8 cellular contexts compared by ENCODE assay signal in the genomic region with DNA sequence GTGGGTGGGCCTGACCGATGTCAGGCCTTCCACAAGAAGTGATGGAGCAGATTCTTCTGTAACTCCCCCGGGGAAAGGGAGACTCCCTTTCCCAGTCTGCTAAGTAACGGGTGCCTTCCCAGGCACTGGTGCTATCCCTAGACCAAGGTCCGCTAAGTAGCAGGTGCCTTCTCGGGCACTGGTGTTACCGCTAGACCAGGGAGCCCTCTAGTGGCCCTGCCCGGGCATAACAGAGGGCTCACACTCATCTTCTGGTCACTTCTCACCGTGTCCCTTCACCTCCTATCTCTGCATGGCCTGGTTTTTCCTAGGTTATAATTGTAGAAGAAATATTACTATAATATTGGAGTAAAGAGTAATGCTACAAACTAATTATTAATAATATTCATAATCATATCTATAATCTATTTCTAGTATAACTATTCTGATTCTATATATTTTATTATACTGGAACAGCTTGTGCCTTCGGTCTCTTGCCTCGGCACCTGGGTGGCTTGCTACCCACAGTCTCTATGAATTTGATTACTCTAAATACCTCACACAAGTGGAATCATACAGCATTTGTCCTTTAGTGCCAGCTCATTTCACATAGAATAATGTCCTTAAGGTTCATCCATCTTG.
DNase-seq lines count a peak whose midpoint lies in the region; ATAC-seq, FAIRE-seq and TF ChIP-seq lines count a peak whose summit lies in the region.

No MANE protein-coding gene starts in this region.

- H3F3A ChIP-seq in OCI-LY1 (ENCODE audit: insufficient read depth, low read length): no peaks in the 10 kb centered on the region

- ATAC-seq in GM19397 (IDR thresholded peaks at IDR 0.05; ENCODE audit: unreplicated experiment) (peak; percentile 81), HG03457 (IDR thresholded peaks at IDR 0.05; ENCODE audit: unreplicated experiment) (peak; percentile 86), left lobe of liver (peak; percentile 98)
- no peak for ATAC-seq in stimulated activated naive CD8-positive, alpha-beta T cell treated with anti-CD3 and anti-CD28 coated beads, Interleukin-15, Interleukin-2, amounts not matched to agents 100 U/mL and 50 U/mL, for 24 hours

- H3K4me3 ChIP-seq in OCI-LY1 (ENCODE audit: low read depth, low read length, poor library complexity, severe bottlenecking): no peak overlapping the region
- H3K4me3 ChIP-seq in bronchial epithelial cell (ENCODE audit: low read depth, low read length): no peak overlapping the region

- H3K9me2 ChIP-seq in OCI-LY1 (ENCODE audit: low read depth, low read length): no peaks in the 10 kb centered on the region

- H3K27ac ChIP-seq in OCI-LY1 (ENCODE audit: low read depth, low read length, poor library complexity, severe bottlenecking): no peak overlapping the region

- H2AFZ ChIP-seq in OCI-LY1 (ENCODE audit: low read length): no peak overlapping the region

- H3K27me3 ChIP-seq in OCI-LY1 (ENCODE audit: insufficient read depth, low read length): no peaks in the 10 kb centered on the region
- no peaks in the 10 kb centered on the region for H3K27me3 ChIP-seq in bronchial epithelial cell (ENCODE audit: control insufficient read depth, insufficient read depth, low read length)

- no peak overlapping the region for H3K9ac ChIP-seq in OCI-LY1 (ENCODE audit: low read length)

- DNase-seq in GM04503 (ENCODE audit: low read depth) (peak; percentile 13), bronchial epithelial cell (ENCODE audit: low read depth) (peak; percentile 52), left lobe of liver (ENCODE audit: low spot score) (peak; percentile 73), amniotic stem cell (lab: John Stamatoyannopoulos, UW) (no peak)
- peak; percentile 55 for DNase-seq in stimulated activated naive CD8-positive, alpha-beta T cell treated with anti-CD3 and anti-CD28 coated beads, Interleukin-15, Interleukin-2, amounts not matched to agents 100 U/mL and 50 U/mL, for 24 hours

- H3K79me2 ChIP-seq in OCI-LY1 (ENCODE audit: insufficient read depth, low read length): no peaks in the 10 kb centered on the region

- H3K9me3 ChIP-seq in OCI-LY1 (ENCODE audit: low read length): no peaks in the 10 kb centered on the region

- TF ChIP-seq CTCF in OCI-LY1 (IDR thresholded peaks at IDR 0.05; ENCODE audit: low read length): peak; percentile 81
- TF ChIP-seq CTCF in bronchial epithelial cell (IDR thresholded peaks at IDR 0.05; ENCODE audit: insufficient read depth, low read length, severe bottlenecking): peak; percentile 93

- no peak overlapping the region for H3K4me2 ChIP-seq in OCI-LY1 (ENCODE audit: low read length)

- H3K4me1 ChIP-seq in OCI-LY1 (ENCODE audit: insufficient read depth, low read length, severe bottlenecking): no peaks in the 10 kb centered on the region

- H3K36me3 ChIP-seq in OCI-LY1 (ENCODE audit: insufficient read depth, low read length): no peaks in the 10 kb centered on the region
- no peaks in the 10 kb centered on the region for H3K36me3 ChIP-seq in bronchial epithelial cell (ENCODE audit: control insufficient read depth, insufficient read depth, low read length)

- H4K20me1 ChIP-seq in OCI-LY1 (ENCODE audit: insufficient read depth, low read length): no peaks in the 10 kb centered on the region

- no peak for FAIRE-seq in bronchial epithelial cell (lab: Jason Lieb, UNC)
